ENCODE assay signal across 9 cellular contexts in the genomic region with DNA sequence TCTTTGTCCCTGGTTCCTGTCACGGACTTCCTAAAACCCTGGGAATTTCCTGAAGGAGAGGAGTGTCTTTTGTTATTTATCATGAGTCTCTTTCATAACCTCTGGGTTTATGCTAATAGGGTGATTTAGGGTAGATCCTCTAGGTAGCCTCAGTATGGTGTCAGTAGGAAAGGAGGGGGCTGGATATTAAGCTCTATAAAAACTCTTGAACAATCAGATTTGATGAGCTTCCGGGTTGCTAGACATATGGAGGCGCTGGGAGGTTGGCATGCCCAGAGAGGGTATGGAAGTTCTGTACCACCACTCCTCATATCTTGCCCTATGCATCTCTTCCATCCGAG. TPM values are rescaled to one million over a fixed set of nuclear protein-coding genes. Genes with fewer than 3 reads are reported as not detected.
DNase-seq lines count a peak whose midpoint lies in the region; ATAC-seq and TF ChIP-seq lines count a peak whose summit lies in the region.
"Had no signal": no experiment of that assay in that cellular context is flagged by ENCODE, and none has a peak within 500 bp of the region (broad histone marks: within the 10 kb centered on the region; RNA-seq: fewer than 3 reads in every experiment).

No MANE protein-coding gene starts in this region.

- H3K4me3 ChIP-seq in Caco-2 (ENCODE audit: low read depth, low read length): no peak overlapping the region; the same call in 1 of the 2 replicates
- peak overlapping the region; percentile 34 to 66 for H3K4me3 ChIP-seq in Panc1 (ENCODE audit: low read depth in 2 of 2, low read length in 2 of 2)
- peak overlapping the region; percentile 82 for H3K4me3 ChIP-seq in osteoblast (ENCODE audit: insufficient read depth, low read length)

- CTCF ChIA-PET in Caco-2 (lab: Charles Lee): no interaction called here
- CTCF ChIA-PET in Panc1 (lab: Charles Lee): no interaction called here

- TF ChIP-seq CTCF in Caco-2 (IDR thresholded peaks at IDR 0.05; ENCODE audit: insufficient read depth in 1 of 2, low read depth in 1 of 2, low read length in 1 of 2, severe bottlenecking in 1 of 2, unreplicated experiment in 1 of 2): no peak
- no peak for TF ChIP-seq CTCF in Panc1 (IDR thresholded peaks at IDR 0.05)
- no peak for TF ChIP-seq CTCF in osteoblast (IDR thresholded peaks at IDR 0.05; ENCODE audit: extremely low read depth, low read depth, low read length)

- H3K9me3 ChIP-seq in Caco-2 (0 out of 2 replicates have a peak, but pooled peaks cover 5% of the 10 kb centered on the region), Panc1 (ENCODE audit: control insufficient read depth, insufficient read depth, low read depth, low read length) (no peaks in the 10 kb centered on the region), osteoblast (ENCODE audit: low read depth, low read length) (no peaks in the 10 kb centered on the region)

- intact Hi-C loops in Caco-2 (cut with micrococcal nuclease; ENCODE audit: unreplicated experiment): no loop called here
- intact Hi-C loops in Panc1 (cut with micrococcal nuclease; ENCODE audit: unreplicated experiment): no loop called here

- peak overlapping the region; percentile 76 for H3K27ac Mint-ChIP-seq in Caco-2 (ENCODE audit: unreplicated experiment)

- peak; percentile 27; the same call in 1 of the 2 replicates for ATAC-seq in Panc1
- ATAC-seq in esophagus mucosa: peak; percentile 56
- ATAC-seq in GM19467 (IDR thresholded peaks at IDR 0.05; ENCODE audit: unreplicated experiment): no peak

- H3K79me2 ChIP-seq in osteoblast (ENCODE audit: insufficient read depth, low read length): no peaks in the 10 kb centered on the region

- peak overlapping the region; percentile 72 for H3K4me3 Mint-ChIP-seq in Caco-2 (ENCODE audit: unreplicated experiment)

- H3K27ac ChIP-seq in Panc1 (ENCODE audit: low read length): peak overlapping the region; percentile 77
- H3K27ac ChIP-seq in osteoblast (ENCODE audit: low read depth, low read length): peak overlapping the region; percentile 39

- in situ Hi-C loops in Panc1 (cut with HindIII; ENCODE audit: low pct_unique_long_range_greater_than_20kb, low sequenced_read_pairs): no loop called here

- H4K20me1 ChIP-seq in osteoblast (ENCODE audit: insufficient read depth, low read length): no peaks in the 10 kb centered on the region

- peak overlapping the region; percentile 98 for H3K4me2 ChIP-seq in osteoblast (ENCODE audit: insufficient read depth, low read length)

- BruUV-seq in Caco-2 (replicated peaks; lab: Mats Ljungman, UMichigan) (no TSS peak), Panc1 (replicated peaks; lab: Mats Ljungman, UMichigan) (no TSS peak)

- H3K36me3 Mint-ChIP-seq in Caco-2 (ENCODE audit: insufficient read depth, unreplicated experiment): peaks cover 14% of the 10 kb centered on the region

- H3K27me3 Mint-ChIP-seq in Caco-2 (ENCODE audit: insufficient read depth, unreplicated experiment): no peaks in the 10 kb centered on the region

- no peak for DNase-seq in Caco-2
- DNase-seq in Panc1 (ENCODE audit: low read depth, low spot score): no peak
- no peak for DNase-seq in osteoblast (ENCODE audit: insufficient read length, low spot score, missing footprints)
- DNase-seq in putamen (ENCODE audit: low spot score): no peak
- DNase-seq in GM19240 (ENCODE audit: insufficient read length, low spot score): no peak
- no peak for DNase-seq in T1000 (lab: John Stamatoyannopoulos, UW)
- DNase-seq: GDM1 had no signal

- H3K4me1 ChIP-seq in Caco-2 (peaks cover 24% of the 10 kb centered on the region), Panc1 (ENCODE audit: control insufficient read depth, insufficient read depth, low read length) (no peaks in the 10 kb centered on the region), osteoblast (ENCODE audit: insufficient read depth, low read length) (peaks cover 6% of the 10 kb centered on the region)

- POLR2A ChIA-PET in Caco-2 (lab: Charles Lee) (no interaction called here), Panc1 (lab: Charles Lee) (no interaction called here)

- H3K36me3 ChIP-seq in Caco-2 (ENCODE audit: control insufficient read depth, insufficient read depth, low read length): no peaks in the 10 kb centered on the region
- H3K36me3 ChIP-seq in Panc1 (ENCODE audit: control insufficient read depth, insufficient read depth, low read length): no peaks in the 10 kb centered on the region
- no peaks in the 10 kb centered on the region for H3K36me3 ChIP-seq in osteoblast (ENCODE audit: insufficient read depth, low read length)

- peak overlapping the region; percentile 99 for H2AFZ ChIP-seq in osteoblast (ENCODE audit: low read length)

- no peaks in the 10 kb centered on the region for H3K4me1 Mint-ChIP-seq in Caco-2 (ENCODE audit: low read depth, unreplicated experiment)

- H3K27me3 ChIP-seq in Caco-2 (replicated peaks; ENCODE audit: control insufficient read depth, insufficient read depth, low read length) (no peaks in the 10 kb centered on the region), Panc1 (ENCODE audit: control insufficient read depth, insufficient read depth, low read length) (no peaks in the 10 kb centered on the region), osteoblast (ENCODE audit: insufficient read depth, low read length) (no peaks in the 10 kb centered on the region)

- H3K9me3 Mint-ChIP-seq in Caco-2 (ENCODE audit: unreplicated experiment): peaks cover 6% of the 10 kb centered on the region

RNA-seq across cellular contexts. Expression of gene PTBP3, which starts 15.5 kb away (rescaled TPM):
- total RNA-seq in Caco-2 (2022) (172 and 190 TPM in 2 replicates), Panc1 (2021; ENCODE audit: unreplicated experiment) (82.5 TPM), esophagus mucosa (165 TPM), osteoblast (41.0 and 42.0 TPM in 2 replicates)
- 18.1 TPM for polyA plus RNA-seq in Panc1 (2012; ENCODE audit: insufficient read length)

RNA-seq across cellular contexts. Expression of gene HSDL2, which starts 30.9 kb away (rescaled TPM):
- total RNA-seq in Caco-2 (2022) (122 and 134 TPM in 2 replicates), Panc1 (2021; ENCODE audit: unreplicated experiment) (32.2 TPM), esophagus mucosa (27.5 TPM), osteoblast (42.3 and 44.2 TPM in 2 replicates)
- polyA plus RNA-seq in Panc1 (2012; ENCODE audit: insufficient read length): 26.0 TPM
